Comparison of ENCODE assay signal across 1 cellular context in the genomic region with DNA sequence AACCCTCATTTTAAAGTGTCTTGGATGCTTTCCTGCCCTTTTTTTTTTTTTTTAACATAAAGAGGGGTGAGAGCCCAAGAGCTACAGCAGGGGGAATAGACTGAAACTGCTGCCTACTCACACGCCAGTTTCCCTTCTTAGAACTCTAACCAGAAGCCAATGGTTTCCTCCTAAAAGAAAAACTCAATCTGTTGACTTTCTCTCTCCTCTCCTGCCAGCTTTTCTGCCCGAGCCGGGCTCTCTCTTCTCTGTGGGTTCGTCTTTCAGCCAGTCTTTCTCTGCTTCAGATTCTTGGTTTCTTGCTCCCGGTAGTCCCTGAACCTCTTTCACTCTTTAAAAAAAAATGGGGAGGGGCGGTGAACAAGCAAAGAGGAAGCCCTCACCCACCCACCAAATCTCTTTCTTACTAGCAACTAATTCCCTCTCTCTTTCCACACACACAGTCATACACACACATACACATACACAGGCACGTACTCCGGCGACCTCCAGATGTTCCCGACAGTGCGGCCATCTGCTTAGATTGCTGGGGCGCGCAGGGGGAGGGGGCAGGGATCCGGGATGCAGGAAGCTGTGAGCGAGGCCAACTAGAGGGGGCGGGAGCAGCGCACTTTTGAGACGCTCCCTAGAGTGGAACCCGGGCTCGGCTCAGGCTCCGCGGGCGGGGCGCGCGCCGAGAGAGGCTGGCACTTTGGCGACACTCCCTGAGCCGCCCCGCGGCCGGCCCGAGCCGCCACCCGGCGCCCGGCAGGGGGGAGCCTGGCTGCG.
TF ChIP-seq lines count a peak whose summit lies in the region.

No MANE protein-coding gene starts in this region.

TF ChIP-seq in WTC11, 78 proteins besides CTCF, POLR2A, EP300 and RAD21 (continued from another document and continues in another):
- TF ChIP-seq, protein P1, sequence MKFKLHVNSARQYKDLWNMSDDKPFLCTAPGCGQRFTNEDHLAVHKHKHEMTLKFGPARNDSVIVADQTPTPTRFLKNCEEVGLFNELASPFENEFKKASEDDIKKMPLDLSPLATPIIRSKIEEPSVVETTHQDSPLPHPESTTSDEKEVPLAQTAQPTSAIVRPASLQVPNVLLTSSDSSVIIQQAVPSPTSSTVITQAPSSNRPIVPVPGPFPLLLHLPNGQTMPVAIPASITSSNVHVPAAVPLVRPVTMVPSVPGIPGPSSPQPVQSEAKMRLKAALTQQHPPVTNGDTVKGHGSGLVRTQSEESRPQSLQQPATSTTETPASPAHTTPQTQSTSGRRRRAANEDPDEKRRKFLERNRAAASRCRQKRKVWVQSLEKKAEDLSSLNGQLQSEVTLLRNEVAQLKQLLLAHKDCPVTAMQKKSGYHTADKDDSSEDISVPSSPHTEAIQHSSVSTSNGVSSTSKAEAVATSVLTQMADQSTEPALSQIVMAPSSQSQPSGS (CRISPR knock-in tag; IDR thresholded peaks at IDR 0.05; ENCODE audit: borderline replicate concordance, low read depth) = no peak
- TF ChIP-seq ZNF416 (CRISPR knock-in tag; IDR thresholded peaks at IDR 0.05) (no peak), NR3C1 (CRISPR knock-in tag; conservative IDR thresholded peaks at IDR 0.05; ENCODE audit: low read depth) (no peak), NR2C2 (CRISPR knock-in tag; IDR thresholded peaks at IDR 0.05) (no peak), NFYB (CRISPR knock-in tag; conservative IDR thresholded peaks at IDR 0.05; ENCODE audit: low read depth) (no peak), FOXP1 (CRISPR knock-in tag; IDR thresholded peaks at IDR 0.05; ENCODE audit: borderline replicate concordance) (no peak), RORB (CRISPR knock-in tag; IDR thresholded peaks at IDR 0.05) (no peak), FOXK1 (CRISPR knock-in tag; IDR thresholded peaks at IDR 0.05) (no peak), CBFB (CRISPR knock-in tag; IDR thresholded peaks at IDR 0.05; ENCODE audit: low read depth) (no peak), TEAD1 (CRISPR knock-in tag; IDR thresholded peaks at IDR 0.05) (peak; percentile 71; the same call in 1 of the 2 replicates), JUN (CRISPR knock-in tag; IDR thresholded peaks at IDR 0.05) (no peak), CREM (CRISPR knock-in tag; IDR thresholded peaks at IDR 0.05) (no peak), OVOL2 (CRISPR knock-in tag; IDR thresholded peaks at IDR 0.05; ENCODE audit: borderline replicate concordance) (no peak), ZNF263 (CRISPR knock-in tag; IDR thresholded peaks at IDR 0.05; ENCODE audit: low read depth) (no peak), ZNF219 (CRISPR knock-in tag; IDR thresholded peaks at IDR 0.05; ENCODE audit: borderline replicate concordance) (0 out of 2 replicates have a peak, but pooled peaks have one; percentile 37), ZBTB21 (CRISPR knock-in tag; IDR thresholded peaks at IDR 0.05; ENCODE audit: borderline replicate concordance) (peak; percentile 78; the same call in 1 of the 2 replicates), GTF2I (CRISPR knock-in tag; conservative IDR thresholded peaks at IDR 0.05) (no peak), ESRRA (CRISPR knock-in tag; IDR thresholded peaks at IDR 0.05; ENCODE audit: borderline replicate concordance) (peak; percentile 9; the same call in 1 of the 2 replicates), TP53 (CRISPR knock-in tag; IDR thresholded peaks at IDR 0.05) (no peak), SMAD3 (CRISPR knock-in tag; IDR thresholded peaks at IDR 0.05; ENCODE audit: borderline replicate concordance) (peak; percentile 53; the same call in 1 of the 2 replicates), ZNF396 (CRISPR knock-in tag; IDR thresholded peaks at IDR 0.05; ENCODE audit: borderline replicate concordance) (no peak)
- TF ChIP-seq, protein P2, sequence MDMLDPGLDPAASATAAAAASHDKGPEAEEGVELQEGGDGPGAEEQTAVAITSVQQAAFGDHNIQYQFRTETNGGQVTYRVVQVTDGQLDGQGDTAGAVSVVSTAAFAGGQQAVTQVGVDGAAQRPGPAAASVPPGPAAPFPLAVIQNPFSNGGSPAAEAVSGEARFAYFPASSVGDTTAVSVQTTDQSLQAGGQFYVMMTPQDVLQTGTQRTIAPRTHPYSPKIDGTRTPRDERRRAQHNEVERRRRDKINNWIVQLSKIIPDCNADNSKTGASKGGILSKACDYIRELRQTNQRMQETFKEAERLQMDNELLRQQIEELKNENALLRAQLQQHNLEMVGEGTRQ (CRISPR knock-in tag; IDR thresholded peaks at IDR 0.05) = no peak
- TF ChIP-seq, protein P3, sequence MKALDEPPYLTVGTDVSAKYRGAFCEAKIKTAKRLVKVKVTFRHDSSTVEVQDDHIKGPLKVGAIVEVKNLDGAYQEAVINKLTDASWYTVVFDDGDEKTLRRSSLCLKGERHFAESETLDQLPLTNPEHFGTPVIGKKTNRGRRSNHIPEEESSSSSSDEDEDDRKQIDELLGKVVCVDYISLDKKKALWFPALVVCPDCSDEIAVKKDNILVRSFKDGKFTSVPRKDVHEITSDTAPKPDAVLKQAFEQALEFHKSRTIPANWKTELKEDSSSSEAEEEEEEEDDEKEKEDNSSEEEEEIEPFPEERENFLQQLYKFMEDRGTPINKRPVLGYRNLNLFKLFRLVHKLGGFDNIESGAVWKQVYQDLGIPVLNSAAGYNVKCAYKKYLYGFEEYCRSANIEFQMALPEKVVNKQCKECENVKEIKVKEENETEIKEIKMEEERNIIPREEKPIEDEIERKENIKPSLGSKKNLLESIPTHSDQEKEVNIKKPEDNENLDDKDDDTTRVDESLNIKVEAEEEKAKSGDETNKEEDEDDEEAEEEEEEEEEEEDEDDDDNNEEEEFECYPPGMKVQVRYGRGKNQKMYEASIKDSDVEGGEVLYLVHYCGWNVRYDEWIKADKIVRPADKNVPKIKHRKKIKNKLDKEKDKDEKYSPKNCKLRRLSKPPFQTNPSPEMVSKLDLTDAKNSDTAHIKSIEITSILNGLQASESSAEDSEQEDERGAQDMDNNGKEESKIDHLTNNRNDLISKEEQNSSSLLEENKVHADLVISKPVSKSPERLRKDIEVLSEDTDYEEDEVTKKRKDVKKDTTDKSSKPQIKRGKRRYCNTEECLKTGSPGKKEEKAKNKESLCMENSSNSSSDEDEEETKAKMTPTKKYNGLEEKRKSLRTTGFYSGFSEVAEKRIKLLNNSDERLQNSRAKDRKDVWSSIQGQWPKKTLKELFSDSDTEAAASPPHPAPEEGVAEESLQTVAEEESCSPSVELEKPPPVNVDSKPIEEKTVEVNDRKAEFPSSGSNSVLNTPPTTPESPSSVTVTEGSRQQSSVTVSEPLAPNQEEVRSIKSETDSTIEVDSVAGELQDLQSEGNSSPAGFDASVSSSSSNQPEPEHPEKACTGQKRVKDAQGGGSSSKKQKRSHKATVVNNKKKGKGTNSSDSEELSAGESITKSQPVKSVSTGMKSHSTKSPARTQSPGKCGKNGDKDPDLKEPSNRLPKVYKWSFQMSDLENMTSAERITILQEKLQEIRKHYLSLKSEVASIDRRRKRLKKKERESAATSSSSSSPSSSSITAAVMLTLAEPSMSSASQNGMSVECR (CRISPR knock-in tag; IDR thresholded peaks at IDR 0.05; ENCODE audit: borderline replicate concordance) = peak; percentile 84; the same call in 1 of the 2 replicates
- TF ChIP-seq, protein P4, sequence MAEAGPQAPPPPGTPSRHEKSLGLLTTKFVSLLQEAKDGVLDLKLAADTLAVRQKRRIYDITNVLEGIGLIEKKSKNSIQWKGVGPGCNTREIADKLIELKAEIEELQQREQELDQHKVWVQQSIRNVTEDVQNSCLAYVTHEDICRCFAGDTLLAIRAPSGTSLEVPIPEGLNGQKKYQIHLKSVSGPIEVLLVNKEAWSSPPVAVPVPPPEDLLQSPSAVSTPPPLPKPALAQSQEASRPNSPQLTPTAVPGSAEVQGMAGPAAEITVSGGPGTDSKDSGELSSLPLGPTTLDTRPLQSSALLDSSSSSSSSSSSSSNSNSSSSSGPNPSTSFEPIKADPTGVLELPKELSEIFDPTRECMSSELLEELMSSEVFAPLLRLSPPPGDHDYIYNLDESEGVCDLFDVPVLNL (CRISPR knock-in tag; IDR thresholded peaks at IDR 0.05; ENCODE audit: borderline replicate concordance, low read depth) = no peak
- TF ChIP-seq, protein P5, sequence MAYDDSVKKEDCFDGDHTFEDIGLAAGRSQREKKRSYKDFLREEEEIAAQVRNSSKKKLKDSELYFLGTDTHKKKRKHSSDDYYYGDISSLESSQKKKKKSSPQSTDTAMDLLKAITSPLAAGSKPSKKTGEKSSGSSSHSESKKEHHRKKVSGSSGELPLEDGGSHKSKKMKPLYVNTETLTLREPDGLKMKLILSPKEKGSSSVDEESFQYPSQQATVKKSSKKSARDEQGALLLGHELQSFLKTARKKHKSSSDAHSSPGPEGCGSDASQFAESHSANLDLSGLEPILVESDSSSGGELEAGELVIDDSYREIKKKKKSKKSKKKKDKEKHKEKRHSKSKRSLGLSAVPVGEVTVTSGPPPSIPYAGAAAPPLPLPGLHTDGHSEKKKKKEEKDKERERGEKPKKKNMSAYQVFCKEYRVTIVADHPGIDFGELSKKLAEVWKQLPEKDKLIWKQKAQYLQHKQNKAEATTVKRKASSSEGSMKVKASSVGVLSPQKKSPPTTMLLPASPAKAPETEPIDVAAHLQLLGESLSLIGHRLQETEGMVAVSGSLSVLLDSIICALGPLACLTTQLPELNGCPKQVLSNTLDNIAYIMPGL (CRISPR knock-in tag; IDR thresholded peaks at IDR 0.05) = no peak
- TF ChIP-seq, protein P6, sequence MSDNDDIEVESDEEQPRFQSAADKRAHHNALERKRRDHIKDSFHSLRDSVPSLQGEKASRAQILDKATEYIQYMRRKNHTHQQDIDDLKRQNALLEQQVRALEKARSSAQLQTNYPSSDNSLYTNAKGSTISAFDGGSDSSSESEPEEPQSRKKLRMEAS (CRISPR knock-in tag; IDR thresholded peaks at IDR 0.05) = no peak; the same call in none of the 2 replicates
- TF ChIP-seq, protein P7, sequence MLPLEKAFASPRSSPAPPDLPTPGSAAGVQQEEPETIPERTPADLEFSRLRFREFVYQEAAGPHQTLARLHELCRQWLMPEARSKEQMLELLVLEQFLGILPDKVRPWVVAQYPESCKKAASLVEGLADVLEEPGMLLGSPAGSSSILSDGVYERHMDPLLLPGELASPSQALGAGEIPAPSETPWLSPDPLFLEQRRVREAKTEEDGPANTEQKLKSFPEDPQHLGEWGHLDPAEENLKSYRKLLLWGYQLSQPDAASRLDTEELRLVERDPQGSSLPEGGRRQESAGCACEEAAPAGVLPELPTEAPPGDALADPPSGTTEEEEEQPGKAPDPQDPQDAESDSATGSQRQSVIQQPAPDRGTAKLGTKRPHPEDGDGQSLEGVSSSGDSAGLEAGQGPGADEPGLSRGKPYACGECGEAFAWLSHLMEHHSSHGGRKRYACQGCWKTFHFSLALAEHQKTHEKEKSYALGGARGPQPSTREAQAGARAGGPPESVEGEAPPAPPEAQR (CRISPR knock-in tag; IDR thresholded peaks at IDR 0.05) = no peak
- TF ChIP-seq, protein P8, sequence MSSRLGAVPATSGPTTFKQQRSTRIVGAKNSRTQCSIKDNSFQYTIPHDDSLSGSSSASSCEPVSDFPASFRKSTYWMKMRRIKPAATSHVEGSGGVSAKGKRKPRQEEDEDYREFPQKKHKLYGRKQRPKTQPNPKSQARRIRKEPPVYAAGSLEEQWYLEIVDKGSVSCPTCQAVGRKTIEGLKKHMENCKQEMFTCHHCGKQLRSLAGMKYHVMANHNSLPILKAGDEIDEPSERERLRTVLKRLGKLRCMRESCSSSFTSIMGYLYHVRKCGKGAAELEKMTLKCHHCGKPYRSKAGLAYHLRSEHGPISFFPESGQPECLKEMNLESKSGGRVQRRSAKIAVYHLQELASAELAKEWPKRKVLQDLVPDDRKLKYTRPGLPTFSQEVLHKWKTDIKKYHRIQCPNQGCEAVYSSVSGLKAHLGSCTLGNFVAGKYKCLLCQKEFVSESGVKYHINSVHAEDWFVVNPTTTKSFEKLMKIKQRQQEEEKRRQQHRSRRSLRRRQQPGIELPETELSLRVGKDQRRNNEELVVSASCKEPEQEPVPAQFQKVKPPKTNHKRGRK (CRISPR knock-in tag; IDR thresholded peaks at IDR 0.05; ENCODE audit: borderline replicate concordance) = no peak
- TF ChIP-seq, protein P9, sequence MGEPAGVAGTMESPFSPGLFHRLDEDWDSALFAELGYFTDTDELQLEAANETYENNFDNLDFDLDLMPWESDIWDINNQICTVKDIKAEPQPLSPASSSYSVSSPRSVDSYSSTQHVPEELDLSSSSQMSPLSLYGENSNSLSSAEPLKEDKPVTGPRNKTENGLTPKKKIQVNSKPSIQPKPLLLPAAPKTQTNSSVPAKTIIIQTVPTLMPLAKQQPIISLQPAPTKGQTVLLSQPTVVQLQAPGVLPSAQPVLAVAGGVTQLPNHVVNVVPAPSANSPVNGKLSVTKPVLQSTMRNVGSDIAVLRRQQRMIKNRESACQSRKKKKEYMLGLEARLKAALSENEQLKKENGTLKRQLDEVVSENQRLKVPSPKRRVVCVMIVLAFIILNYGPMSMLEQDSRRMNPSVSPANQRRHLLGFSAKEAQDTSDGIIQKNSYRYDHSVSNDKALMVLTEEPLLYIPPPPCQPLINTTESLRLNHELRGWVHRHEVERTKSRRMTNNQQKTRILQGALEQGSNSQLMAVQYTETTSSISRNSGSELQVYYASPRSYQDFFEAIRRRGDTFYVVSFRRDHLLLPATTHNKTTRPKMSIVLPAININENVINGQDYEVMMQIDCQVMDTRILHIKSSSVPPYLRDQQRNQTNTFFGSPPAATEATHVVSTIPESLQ (CRISPR knock-in tag; IDR thresholded peaks at IDR 0.05) = no peak
- TF ChIP-seq, protein P10, sequence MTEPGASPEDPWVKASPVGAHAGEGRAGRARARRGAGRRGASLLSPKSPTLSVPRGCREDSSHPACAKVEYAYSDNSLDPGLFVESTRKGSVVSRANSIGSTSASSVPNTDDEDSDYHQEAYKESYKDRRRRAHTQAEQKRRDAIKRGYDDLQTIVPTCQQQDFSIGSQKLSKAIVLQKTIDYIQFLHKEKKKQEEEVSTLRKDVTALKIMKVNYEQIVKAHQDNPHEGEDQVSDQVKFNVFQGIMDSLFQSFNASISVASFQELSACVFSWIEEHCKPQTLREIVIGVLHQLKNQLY (CRISPR knock-in tag; IDR thresholded peaks at IDR 0.05) = no peak
- TF ChIP-seq, protein P11, sequence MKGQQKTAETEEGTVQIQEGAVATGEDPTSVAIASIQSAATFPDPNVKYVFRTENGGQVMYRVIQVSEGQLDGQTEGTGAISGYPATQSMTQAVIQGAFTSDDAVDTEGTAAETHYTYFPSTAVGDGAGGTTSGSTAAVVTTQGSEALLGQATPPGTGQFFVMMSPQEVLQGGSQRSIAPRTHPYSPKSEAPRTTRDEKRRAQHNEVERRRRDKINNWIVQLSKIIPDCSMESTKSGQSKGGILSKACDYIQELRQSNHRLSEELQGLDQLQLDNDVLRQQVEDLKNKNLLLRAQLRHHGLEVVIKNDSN (CRISPR knock-in tag; IDR thresholded peaks at IDR 0.05) = 0 out of 2 replicates have a peak, but pooled peaks have one; percentile 12
- TF ChIP-seq, protein P12, sequence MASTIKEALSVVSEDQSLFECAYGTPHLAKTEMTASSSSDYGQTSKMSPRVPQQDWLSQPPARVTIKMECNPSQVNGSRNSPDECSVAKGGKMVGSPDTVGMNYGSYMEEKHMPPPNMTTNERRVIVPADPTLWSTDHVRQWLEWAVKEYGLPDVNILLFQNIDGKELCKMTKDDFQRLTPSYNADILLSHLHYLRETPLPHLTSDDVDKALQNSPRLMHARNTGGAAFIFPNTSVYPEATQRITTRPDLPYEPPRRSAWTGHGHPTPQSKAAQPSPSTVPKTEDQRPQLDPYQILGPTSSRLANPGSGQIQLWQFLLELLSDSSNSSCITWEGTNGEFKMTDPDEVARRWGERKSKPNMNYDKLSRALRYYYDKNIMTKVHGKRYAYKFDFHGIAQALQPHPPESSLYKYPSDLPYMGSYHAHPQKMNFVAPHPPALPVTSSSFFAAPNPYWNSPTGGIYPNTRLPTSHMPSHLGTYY (CRISPR knock-in tag; IDR thresholded peaks at IDR 0.05) = no peak
- TF ChIP-seq, protein P13, sequence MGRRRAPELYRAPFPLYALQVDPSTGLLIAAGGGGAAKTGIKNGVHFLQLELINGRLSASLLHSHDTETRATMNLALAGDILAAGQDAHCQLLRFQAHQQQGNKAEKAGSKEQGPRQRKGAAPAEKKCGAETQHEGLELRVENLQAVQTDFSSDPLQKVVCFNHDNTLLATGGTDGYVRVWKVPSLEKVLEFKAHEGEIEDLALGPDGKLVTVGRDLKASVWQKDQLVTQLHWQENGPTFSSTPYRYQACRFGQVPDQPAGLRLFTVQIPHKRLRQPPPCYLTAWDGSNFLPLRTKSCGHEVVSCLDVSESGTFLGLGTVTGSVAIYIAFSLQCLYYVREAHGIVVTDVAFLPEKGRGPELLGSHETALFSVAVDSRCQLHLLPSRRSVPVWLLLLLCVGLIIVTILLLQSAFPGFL (CRISPR knock-in tag; IDR thresholded peaks at IDR 0.05; ENCODE audit: borderline replicate concordance) = no peak
